1 cellular context compared by ENCODE assay signal in the genomic region with DNA sequence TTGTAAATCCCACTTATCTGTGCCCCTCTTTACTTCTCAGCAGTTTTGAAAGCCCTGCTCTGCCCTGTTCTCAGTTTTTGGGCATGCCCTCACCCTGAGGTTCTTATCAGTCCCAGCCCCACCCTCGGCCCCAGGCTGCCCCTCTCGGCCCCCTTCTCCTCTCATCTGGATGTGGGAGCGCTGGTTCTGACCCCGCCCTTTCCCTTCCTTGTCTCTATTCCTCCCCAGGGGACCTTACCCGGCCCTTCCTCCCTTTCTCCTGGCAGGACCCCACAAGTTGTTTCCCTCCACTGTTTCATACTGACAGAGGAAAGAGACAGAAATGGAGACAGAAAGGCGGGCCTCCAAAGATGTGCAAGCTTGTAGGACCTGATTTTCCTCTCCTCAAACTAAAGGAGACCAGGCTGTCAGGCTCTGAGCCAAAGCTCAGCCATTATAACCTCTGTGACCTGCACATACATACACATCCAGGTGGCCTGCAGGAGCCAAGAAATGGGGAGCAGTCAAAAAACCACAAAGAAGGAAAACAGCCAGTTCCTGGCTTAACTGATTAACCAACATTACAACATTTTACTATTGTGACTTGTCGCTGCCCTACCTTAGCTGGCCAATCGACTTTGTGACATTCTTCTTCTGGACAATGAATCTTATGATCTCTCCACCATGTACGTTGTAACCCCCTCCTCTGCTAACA.
TF ChIP-seq lines count a peak whose summit lies in the region.

No MANE protein-coding gene starts in this region.

TF ChIP-seq in H1, 55 proteins besides CTCF, POLR2A, EP300 and RAD21:
- TF ChIP-seq TCF12 (IDR thresholded peaks at IDR 0.05; ENCODE audit: low read depth, low read length) (no peak), NANOG (IDR thresholded peaks at IDR 0.05; ENCODE audit: insufficient read depth, low read depth, low read length, poor library complexity, severe bottlenecking) (no peak), JUND (IDR thresholded peaks at IDR 0.05; ENCODE audit: low read length) (no peak), RXRA (IDR thresholded peaks at IDR 0.05; ENCODE audit: insufficient read depth, low read depth, low read length) (no peak), GTF2F1 (IDR thresholded peaks at IDR 0.05; ENCODE audit: borderline replicate concordance, low read depth, low read length) (no peak), PHF8 (conservative IDR thresholded peaks at IDR 0.05; ENCODE audit: low read depth, low read length) (no peak), KDM5A (IDR thresholded peaks at IDR 0.05; ENCODE audit: low read length) (no peak), TBP (IDR thresholded peaks at IDR 0.05; ENCODE audit: low read depth, low read length) (no peak), ASH2L (IDR thresholded peaks at IDR 0.05; ENCODE audit: low read length) (no peak), RFX5 (IDR thresholded peaks at IDR 0.05; ENCODE audit: borderline replicate concordance, low read depth, low read length) (no peak), EGR1 (IDR thresholded peaks at IDR 0.05; ENCODE audit: borderline replicate concordance, low read depth, low read length) (no peak), SUZ12 (IDR thresholded peaks at IDR 0.05; ENCODE audit: low read length) (no peak), YY1 (IDR thresholded peaks at IDR 0.05; ENCODE audit: low read depth, low read length) (no peak), EZH2 (IDR thresholded peaks at IDR 0.05; ENCODE audit: low read depth, low read length, severe bottlenecking) (no peak)
- TF ChIP-seq, protein P1, sequence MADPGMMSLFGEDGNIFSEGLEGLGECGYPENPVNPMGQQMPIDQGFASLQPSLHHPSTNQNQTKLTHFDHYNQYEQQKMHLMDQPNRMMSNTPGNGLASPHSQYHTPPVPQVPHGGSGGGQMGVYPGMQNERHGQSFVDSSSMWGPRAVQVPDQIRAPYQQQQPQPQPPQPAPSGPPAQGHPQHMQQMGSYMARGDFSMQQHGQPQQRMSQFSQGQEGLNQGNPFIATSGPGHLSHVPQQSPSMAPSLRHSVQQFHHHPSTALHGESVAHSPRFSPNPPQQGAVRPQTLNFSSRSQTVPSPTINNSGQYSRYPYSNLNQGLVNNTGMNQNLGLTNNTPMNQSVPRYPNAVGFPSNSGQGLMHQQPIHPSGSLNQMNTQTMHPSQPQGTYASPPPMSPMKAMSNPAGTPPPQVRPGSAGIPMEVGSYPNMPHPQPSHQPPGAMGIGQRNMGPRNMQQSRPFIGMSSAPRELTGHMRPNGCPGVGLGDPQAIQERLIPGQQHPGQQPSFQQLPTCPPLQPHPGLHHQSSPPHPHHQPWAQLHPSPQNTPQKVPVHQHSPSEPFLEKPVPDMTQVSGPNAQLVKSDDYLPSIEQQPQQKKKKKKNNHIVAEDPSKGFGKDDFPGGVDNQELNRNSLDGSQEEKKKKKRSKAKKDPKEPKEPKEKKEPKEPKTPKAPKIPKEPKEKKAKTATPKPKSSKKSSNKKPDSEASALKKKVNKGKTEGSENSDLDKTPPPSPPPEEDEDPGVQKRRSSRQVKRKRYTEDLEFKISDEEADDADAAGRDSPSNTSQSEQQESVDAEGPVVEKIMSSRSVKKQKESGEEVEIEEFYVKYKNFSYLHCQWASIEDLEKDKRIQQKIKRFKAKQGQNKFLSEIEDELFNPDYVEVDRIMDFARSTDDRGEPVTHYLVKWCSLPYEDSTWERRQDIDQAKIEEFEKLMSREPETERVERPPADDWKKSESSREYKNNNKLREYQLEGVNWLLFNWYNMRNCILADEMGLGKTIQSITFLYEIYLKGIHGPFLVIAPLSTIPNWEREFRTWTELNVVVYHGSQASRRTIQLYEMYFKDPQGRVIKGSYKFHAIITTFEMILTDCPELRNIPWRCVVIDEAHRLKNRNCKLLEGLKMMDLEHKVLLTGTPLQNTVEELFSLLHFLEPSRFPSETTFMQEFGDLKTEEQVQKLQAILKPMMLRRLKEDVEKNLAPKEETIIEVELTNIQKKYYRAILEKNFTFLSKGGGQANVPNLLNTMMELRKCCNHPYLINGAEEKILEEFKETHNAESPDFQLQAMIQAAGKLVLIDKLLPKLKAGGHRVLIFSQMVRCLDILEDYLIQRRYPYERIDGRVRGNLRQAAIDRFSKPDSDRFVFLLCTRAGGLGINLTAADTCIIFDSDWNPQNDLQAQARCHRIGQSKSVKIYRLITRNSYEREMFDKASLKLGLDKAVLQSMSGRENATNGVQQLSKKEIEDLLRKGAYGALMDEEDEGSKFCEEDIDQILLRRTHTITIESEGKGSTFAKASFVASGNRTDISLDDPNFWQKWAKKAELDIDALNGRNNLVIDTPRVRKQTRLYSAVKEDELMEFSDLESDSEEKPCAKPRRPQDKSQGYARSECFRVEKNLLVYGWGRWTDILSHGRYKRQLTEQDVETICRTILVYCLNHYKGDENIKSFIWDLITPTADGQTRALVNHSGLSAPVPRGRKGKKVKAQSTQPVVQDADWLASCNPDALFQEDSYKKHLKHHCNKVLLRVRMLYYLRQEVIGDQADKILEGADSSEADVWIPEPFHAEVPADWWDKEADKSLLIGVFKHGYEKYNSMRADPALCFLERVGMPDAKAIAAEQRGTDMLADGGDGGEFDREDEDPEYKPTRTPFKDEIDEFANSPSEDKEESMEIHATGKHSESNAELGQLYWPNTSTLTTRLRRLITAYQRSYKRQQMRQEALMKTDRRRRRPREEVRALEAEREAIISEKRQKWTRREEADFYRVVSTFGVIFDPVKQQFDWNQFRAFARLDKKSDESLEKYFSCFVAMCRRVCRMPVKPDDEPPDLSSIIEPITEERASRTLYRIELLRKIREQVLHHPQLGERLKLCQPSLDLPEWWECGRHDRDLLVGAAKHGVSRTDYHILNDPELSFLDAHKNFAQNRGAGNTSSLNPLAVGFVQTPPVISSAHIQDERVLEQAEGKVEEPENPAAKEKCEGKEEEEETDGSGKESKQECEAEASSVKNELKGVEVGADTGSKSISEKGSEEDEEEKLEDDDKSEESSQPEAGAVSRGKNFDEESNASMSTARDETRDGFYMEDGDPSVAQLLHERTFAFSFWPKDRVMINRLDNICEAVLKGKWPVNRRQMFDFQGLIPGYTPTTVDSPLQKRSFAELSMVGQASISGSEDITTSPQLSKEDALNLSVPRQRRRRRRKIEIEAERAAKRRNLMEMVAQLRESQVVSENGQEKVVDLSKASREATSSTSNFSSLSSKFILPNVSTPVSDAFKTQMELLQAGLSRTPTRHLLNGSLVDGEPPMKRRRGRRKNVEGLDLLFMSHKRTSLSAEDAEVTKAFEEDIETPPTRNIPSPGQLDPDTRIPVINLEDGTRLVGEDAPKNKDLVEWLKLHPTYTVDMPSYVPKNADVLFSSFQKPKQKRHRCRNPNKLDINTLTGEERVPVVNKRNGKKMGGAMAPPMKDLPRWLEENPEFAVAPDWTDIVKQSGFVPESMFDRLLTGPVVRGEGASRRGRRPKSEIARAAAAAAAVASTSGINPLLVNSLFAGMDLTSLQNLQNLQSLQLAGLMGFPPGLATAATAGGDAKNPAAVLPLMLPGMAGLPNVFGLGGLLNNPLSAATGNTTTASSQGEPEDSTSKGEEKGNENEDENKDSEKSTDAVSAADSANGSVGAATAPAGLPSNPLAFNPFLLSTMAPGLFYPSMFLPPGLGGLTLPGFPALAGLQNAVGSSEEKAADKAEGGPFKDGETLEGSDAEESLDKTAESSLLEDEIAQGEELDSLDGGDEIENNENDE (IDR thresholded peaks at IDR 0.05; ENCODE audit: insufficient replicate concordance, low read length): no peak
